In genomic region chr3:195873971-195874370, GRCh38 we compare ENCODE assay signal across 16 cellular contexts. TPM values are rescaled to one million over a fixed set of nuclear protein-coding genes. Genes with fewer than 3 reads are reported as not detected.
DNase-seq lines count a peak whose midpoint lies in the region; ATAC-seq and TF ChIP-seq lines count a peak whose summit lies in the region.
"Had no signal": no experiment of that assay in that cellular context is flagged by ENCODE, and none has a peak within 500 bp of the region (broad histone marks: within the 10 kb centered on the region; RNA-seq: fewer than 3 reads in every experiment).

No MANE protein-coding gene starts in this region.

- H3K4ac ChIP-seq in IMR-90 (ENCODE audit: low read depth, low read length): no peak overlapping the region

- H4K8ac ChIP-seq in IMR-90 (ENCODE audit: low read depth in 2 of 2, low read length in 2 of 2): no peak overlapping the region

- H2AK9ac ChIP-seq in IMR-90 (replicated peaks; ENCODE audit: low read depth, low read length, poor library complexity): no peak overlapping the region

- peak overlapping the region; percentile 23 for H2AFZ ChIP-seq in IMR-90 (replicated peaks; ENCODE audit: low read length, poor library complexity)
- H2AFZ ChIP-seq in mammary epithelial cell (ENCODE audit: low read depth, low read length): no peak overlapping the region

- H3K36me3 ChIP-seq in IMR-90 (ENCODE audit: control insufficient read depth, insufficient read depth, low read length) (peaks cover 41% of the 10 kb centered on the region), mammary epithelial cell (ENCODE audit: insufficient read depth, low read length) (peaks cover 16% of the 10 kb centered on the region)

- H3K23ac ChIP-seq in IMR-90 (ENCODE audit: low read depth, low read length): no peak overlapping the region

- POLR2A ChIA-PET in IMR-90 (lab: Charles Lee; ENCODE audit: unreplicated experiment): no interaction called here

- H3K27ac ChIP-seq in IMR-90 (ENCODE audit: insufficient read depth, low read length) (no peak overlapping the region), mammary epithelial cell (ENCODE audit: insufficient read depth, low read depth, low read length) (no peak overlapping the region)
- H3K27ac ChIP-seq: BLaER1 had no signal

- in situ Hi-C loops in IMR-90 (cut with MboI; ENCODE audit: low sequenced_read_pairs) (no loop called here), mammary epithelial cell (cut with MboI; ENCODE audit: low sequenced_read_pairs in 2 of 2) (no loop called here)

- no peak overlapping the region for H3K9ac ChIP-seq in IMR-90 (ENCODE audit: low read depth, low read length)
- no peak overlapping the region for H3K9ac ChIP-seq in mammary epithelial cell (ENCODE audit: insufficient read depth, low read length)
- H3K9ac ChIP-seq: BLaER1 had no signal

- H2BK20ac ChIP-seq in IMR-90 (ENCODE audit: low read depth, low read length): no peak overlapping the region

- no peaks in the 10 kb centered on the region for H3K9me1 ChIP-seq in IMR-90 (ENCODE audit: insufficient read depth, low read length)

- H3K18ac ChIP-seq in IMR-90 (ENCODE audit: low read depth, low read length): no peak overlapping the region

- H3K27ac Mint-ChIP-seq in CD14-positive monocyte: peak overlapping the region in 1 of 7 donors; percentile 35
- no peak overlapping the region for H3K27ac Mint-ChIP-seq in nephron progenitor cell
- H3K27ac Mint-ChIP-seq: activated naive CD8-positive, alpha-beta T cell treated with anti-CD3 and anti-CD28 coated beads, Interleukin-2, amount 50 U/mL, for 24 hours; memory B cell had no signal

- H3K27me3 Mint-ChIP-seq in CD14-positive monocyte (ENCODE audit: low read depth in 3 of 3) (no peaks in the 10 kb centered on the region), nephron progenitor cell (ENCODE audit: low read depth, poor library complexity) (no peaks in the 10 kb centered on the region)
- H3K27me3 Mint-ChIP-seq: activated naive CD8-positive, alpha-beta T cell treated with anti-CD3 and anti-CD28 coated beads, Interleukin-2, amount 50 U/mL, for 24 hours; memory B cell had no signal

- H2BK120ac ChIP-seq in IMR-90 (ENCODE audit: low read depth, low read length): no peak overlapping the region

- dilution Hi-C loops in IMR-90 (cut with HindIII; ENCODE audit: low sequenced_read_pairs, unreplicated experiment): no loop called here
- dilution Hi-C loops in mammary epithelial cell (cut with HindIII; ENCODE audit: low sequenced_read_pairs): loop anchor here (5.0 kb wide), 1 partner anchor 48 kb away; no protein-coding TSS in a partner anchor

- H3K4me3 ChIP-seq in IMR-90 (ENCODE audit: insufficient read depth, low read depth, low read length) (no peak overlapping the region), mammary epithelial cell (replicated peaks in 1 of 3; ENCODE audit: insufficient read depth in 1 of 3, low read depth in 2 of 3, low read length in 3 of 3) (no peak overlapping the region)
- H3K4me3 ChIP-seq: BLaER1 had no signal

- no peak overlapping the region for H3K14ac ChIP-seq in IMR-90 (replicated peaks; ENCODE audit: low read depth, low read length)

- H3K36me3 Mint-ChIP-seq in CD14-positive monocyte (peaks cover 49 to 79% of the 10 kb centered on the region in 2 donors), nephron progenitor cell (ENCODE audit: low read depth) (peaks cover 11% of the 10 kb centered on the region)

- BruUV-seq in IMR-90 (replicated peaks; lab: Mats Ljungman, UMichigan): no TSS peak
- no TSS peak for BruUV-seq in mammary epithelial cell (replicated peaks; lab: Mats Ljungman, UMichigan)

- ATAC-seq in IMR-90 (ENCODE audit: low read depth): peak; percentile 33; the same call in 1 of the 2 replicates
- ATAC-seq: activated naive CD8-positive, alpha-beta T cell treated with anti-CD3 and anti-CD28 coated beads, Interleukin-2, amount 50 U/mL, for 24 hours had no signal

- CTCF ChIA-PET in IMR-90 (lab: Yijun Ruan, JAX): interaction anchor here (0.7 kb wide), 1 partner anchor 20 kb away, joined by 3 read pairs; no protein-coding TSS in a partner anchor
- CTCF ChIA-PET in mammary epithelial cell (lab: Charles Lee; ENCODE audit: low non-redundant PET): no interaction called here

- H3K4me3 Mint-ChIP-seq in CD14-positive monocyte (no peak overlapping the region), nephron progenitor cell (no peak overlapping the region)
- H3K4me3 Mint-ChIP-seq: activated naive CD8-positive, alpha-beta T cell treated with anti-CD3 and anti-CD28 coated beads, Interleukin-2, amount 50 U/mL, for 24 hours; memory B cell had no signal

- peaks cover 46% of the 10 kb centered on the region for H3K79me2 ChIP-seq in mammary epithelial cell (ENCODE audit: insufficient read depth, low read length)

- DNase-seq in CD14-positive monocyte (ENCODE audit: low spot score) (peak; percentile 39), IMR-90 (peak; percentile 31), mammary epithelial cell (peak; percentile 55), nephron progenitor cell (peak; percentile 34), middle frontal gyrus (ENCODE audit: extremely low spot score, low spot score) (no peak), COLO668 (lab: John Stamatoyannopoulos, UW; ENCODE audit: unreplicated experiment) (no peak), SK-N-DZ (ENCODE audit: low spot score) (no peak), NCI-H748 treated with DMSO at 0.1 percent for 48 hours (lab: John Stamatoyannopoulos, UW) (no peak)
- DNase-seq: activated naive CD8-positive, alpha-beta T cell treated with anti-CD3 and anti-CD28 coated beads, Interleukin-2, amount 50 U/mL, for 24 hours; activated T-cell treated with anti-CD3 and anti-CD28 coated beads for 4 hours; cortex of kidney; DND-41; NCI-H1048; occipital lobe had no signal

- TF ChIP-seq POLR2A in IMR-90 (IDR thresholded peaks at IDR 0.05; ENCODE audit: low read depth, low read length): no peak

- intact Hi-C loops in CD14-positive monocyte (cut with micrococcal nuclease): no loop called here
- intact Hi-C loops in IMR-90 (cut with micrococcal nuclease): no loop called here
- intact Hi-C loops in mammary epithelial cell (cut with micrococcal nuclease): no loop called here

- H2BK5ac ChIP-seq in IMR-90 (ENCODE audit: low read depth, low read length, poor library complexity, severe bottlenecking): no peak overlapping the region

- no peak for TF ChIP-seq RAD21 in IMR-90 (IDR thresholded peaks at IDR 0.05; ENCODE audit: low read length)

- no peak overlapping the region for H3K4me2 ChIP-seq in IMR-90 (ENCODE audit: low read depth, low read length)
- H3K4me2 ChIP-seq in mammary epithelial cell (ENCODE audit: insufficient read depth, low read depth, low read length): peak overlapping the region; percentile 12
- H3K4me2 ChIP-seq: BLaER1 had no signal

- H4K5ac ChIP-seq in IMR-90 (ENCODE audit: low read depth, low read length): no peak overlapping the region

- H4K20me1 ChIP-seq in IMR-90 (ENCODE audit: insufficient read depth, low read length): no peaks in the 10 kb centered on the region
- no peaks in the 10 kb centered on the region for H4K20me1 ChIP-seq in mammary epithelial cell (ENCODE audit: insufficient read depth, low read length)

- H3K9me3 ChIP-seq in IMR-90 (ENCODE audit: control insufficient read depth, insufficient read depth, low read length): no peaks in the 10 kb centered on the region
- H3K9me3 ChIP-seq in mammary epithelial cell (replicated peaks; ENCODE audit: insufficient read depth, low read length): no peaks in the 10 kb centered on the region
- H3K9me3 ChIP-seq: BLaER1 had no signal

- no peak overlapping the region for H2BK15ac ChIP-seq in IMR-90 (ENCODE audit: low read depth, low read length)

- H2AK5ac ChIP-seq in IMR-90 (ENCODE audit: low read depth, low read length): no peak overlapping the region

- no peak overlapping the region for H3K56ac ChIP-seq in IMR-90 (ENCODE audit: extremely low read depth, insufficient read depth, low read length)

- H3K4me1 ChIP-seq in IMR-90 (ENCODE audit: control insufficient read depth, insufficient read depth, low read length): no peaks in the 10 kb centered on the region
- H3K4me1 ChIP-seq in mammary epithelial cell (ENCODE audit: insufficient read depth, low read length): peaks cover 24% of the 10 kb centered on the region

- H3K4me1 Mint-ChIP-seq in CD14-positive monocyte (peaks cover 1% of the 10 kb centered on the region), nephron progenitor cell (peaks cover 22% of the 10 kb centered on the region)

- no peak overlapping the region for H4K91ac ChIP-seq in IMR-90 (ENCODE audit: insufficient read depth, low read depth, low read length)

- H3K27me3 ChIP-seq in IMR-90 (ENCODE audit: control insufficient read depth, insufficient read depth, low read length) (no peaks in the 10 kb centered on the region), mammary epithelial cell (ENCODE audit: insufficient read depth, low read length) (no peaks in the 10 kb centered on the region)
- H3K27me3 ChIP-seq: BLaER1 had no signal

- WGBS in IMR-90 (ENCODE audit: extremely low coverage in 2 of 2, insufficient read length in 1 of 2), 2 experiments: no CpG with 5 or more reads among the region's 26 CpGs
- WGBS in mammary epithelial cell (ENCODE audit: low coverage, missing lambda C conversion rate): 44% methylated on average over 6 of the region's 26 CpGs

- no peak for TF ChIP-seq CTCF in CD14-positive monocyte (IDR thresholded peaks at IDR 0.05)
- no peak for TF ChIP-seq CTCF in IMR-90 (conservative IDR thresholded peaks at IDR 0.05; ENCODE audit: low read depth, low read length)
- no peak for TF ChIP-seq CTCF in mammary epithelial cell (conservative IDR thresholded peaks at IDR 0.05 in 1 of 2, IDR thresholded peaks at IDR 0.05 in 1 of 2; ENCODE audit: extremely low read depth in 1 of 2, insufficient read depth in 1 of 2, low read depth in 1 of 2, low read length in 2 of 2)
- TF ChIP-seq CTCF in nephron progenitor cell (IDR thresholded peaks at IDR 0.05): no peak

- H3K79me1 ChIP-seq in IMR-90 (ENCODE audit: low read depth in 1 of 2, low read length in 2 of 2): peaks cover 0 to 9% of the 10 kb centered on the region in 2 experiments; a peak in 1 of 4 replicates

- H3K9me3 Mint-ChIP-seq in CD14-positive monocyte (no peaks in the 10 kb centered on the region), nephron progenitor cell (no peaks in the 10 kb centered on the region)
- H3K9me3 Mint-ChIP-seq: activated naive CD8-positive, alpha-beta T cell treated with anti-CD3 and anti-CD28 coated beads, Interleukin-2, amount 50 U/mL, for 24 hours; memory B cell had no signal

TF ChIP-seq in IMR-90, 13 proteins besides CTCF, POLR2A, EP300 and RAD21:
- TF ChIP-seq CEBPB (IDR thresholded peaks at IDR 0.05; ENCODE audit: low read depth, low read length): no peak

RNA-seq across cellular contexts. Expression of gene TNK2, which starts 34.4 kb away (rescaled TPM):
- polyA plus RNA-seq in CD14-positive monocyte (1 to 10 TPM in 1 of 2 donors, under 1 TPM in 1; 0.84 to 1.8 TPM), IMR-90 (2012; rRNA removed) (13.4 and 13.8 TPM in 2 replicates), mammary epithelial cell (24.2 TPM)
- total RNA-seq in IMR-90 (2012; rRNA removed) (2.2 TPM in 2 replicates), mammary epithelial cell (100 to 1,000 TPM in 1 of 2 donors, 10 to 100 TPM in 1; 20.5 to 107 TPM)
- polyA plus RNA-seq in IMR-90 (2012; cell fraction: cytosol; rRNA removed): 10.2 and 10.5 TPM in 2 replicates
- polyA plus RNA-seq in IMR-90 (2012; cell fraction: nucleus; rRNA removed; ENCODE audit: low replicate concordance): 86.5 and 180 TPM in 2 replicates
- 44.0 TPM for polyA minus RNA-seq in mammary epithelial cell
- polyA plus RNA-seq in SK-N-DZ (2014; cell fraction: cytosol; rRNA removed): 9.0 and 13.8 TPM in 2 replicates
- 39.4 and 56.8 TPM in 2 replicates for polyA plus RNA-seq in SK-N-DZ (2014; cell fraction: nucleus; rRNA removed)

Comparison
In these comparisons a context has a peak if more than half of its experiments do, and no peak if none do; other contexts are left out.
1. DNase-seq: peak in CD14-positive monocyte (single experiment), IMR-90 (single experiment), mammary epithelial cell (single experiment) and nephron progenitor cell (single experiment); none in middle frontal gyrus (single experiment), COLO668 (single experiment), SK-N-DZ (single experiment) and NCI-H748 treated with DMSO at 0.1 percent for 48 hours (single experiment).